In genomic region chr10:17617031-17617911, GRCh38 we compare ENCODE assay signal across 8 cellular contexts.
A peak's percentile ranks its signal among the peaks of the same experiment; 100 is the strongest.
DNase-seq lines count a peak whose midpoint lies in the region; ATAC-seq lines count a peak whose summit lies in the region.

Gene HACD1 (minus strand): TSS chr10:17617374. CDS start chr10:17617339, 35 bp downstream.

- ATAC-seq in GM18909 (IDR thresholded peaks at IDR 0.05; ENCODE audit: poor library complexity, unreplicated experiment) (peak; percentile 74), HG03108 (IDR thresholded peaks at IDR 0.05; ENCODE audit: unreplicated experiment) (peak; percentile 73)

- DNase-seq in AG20443 (ENCODE audit: low spot score) (peak; percentile 90), NCI-H82 treated with DMSO at 0.1 percent for 48 hours (lab: John Stamatoyannopoulos, UW; ENCODE audit: unreplicated experiment) (peak; percentile 55), activated T-cell treated with anti-CD3 and anti-CD28 coated beads for 1 hour (ENCODE audit: low read depth) (peak; percentile 22), epidermal melanocyte (ENCODE audit: insufficient read length, low spot score) (peak; percentile 69), middle frontal gyrus (ENCODE audit: extremely low spot score, low spot score) (peak; percentile 35)
- DNase-seq in stimulated activated CD8-positive, alpha-beta memory T cell treated with anti-CD3 and anti-CD28 coated beads, Interleukin-7, amount 100 ng/mL, for 48 hours (ENCODE audit: extremely low read depth in 1 of 2, low read depth in 1 of 2) = peak; percentile 18 to 41

Comparison
In these comparisons a context has a peak if more than half of its experiments do, and no peak if none do; other contexts are left out.
1. Peak in every context shown above with its lines: DNase-seq and ATAC-seq.
2. DNase-seq: peak in every context shown above with its lines; median percentile 90 in AG20443; 69 in epidermal melanocyte; 55 in NCI-H82 treated with DMSO at 0.1 percent for 48 hours; 35 in middle frontal gyrus; 30 in stimulated activated CD8-positive, alpha-beta memory T cell treated with anti-CD3 and anti-CD28 coated beads, Interleukin-7, amount 100 ng/mL, for 48 hours; 22 in activated T-cell treated with anti-CD3 and anti-CD28 coated beads for 1 hour.